ENCODE assay signal across 10 cellular contexts in the genomic region with DNA sequence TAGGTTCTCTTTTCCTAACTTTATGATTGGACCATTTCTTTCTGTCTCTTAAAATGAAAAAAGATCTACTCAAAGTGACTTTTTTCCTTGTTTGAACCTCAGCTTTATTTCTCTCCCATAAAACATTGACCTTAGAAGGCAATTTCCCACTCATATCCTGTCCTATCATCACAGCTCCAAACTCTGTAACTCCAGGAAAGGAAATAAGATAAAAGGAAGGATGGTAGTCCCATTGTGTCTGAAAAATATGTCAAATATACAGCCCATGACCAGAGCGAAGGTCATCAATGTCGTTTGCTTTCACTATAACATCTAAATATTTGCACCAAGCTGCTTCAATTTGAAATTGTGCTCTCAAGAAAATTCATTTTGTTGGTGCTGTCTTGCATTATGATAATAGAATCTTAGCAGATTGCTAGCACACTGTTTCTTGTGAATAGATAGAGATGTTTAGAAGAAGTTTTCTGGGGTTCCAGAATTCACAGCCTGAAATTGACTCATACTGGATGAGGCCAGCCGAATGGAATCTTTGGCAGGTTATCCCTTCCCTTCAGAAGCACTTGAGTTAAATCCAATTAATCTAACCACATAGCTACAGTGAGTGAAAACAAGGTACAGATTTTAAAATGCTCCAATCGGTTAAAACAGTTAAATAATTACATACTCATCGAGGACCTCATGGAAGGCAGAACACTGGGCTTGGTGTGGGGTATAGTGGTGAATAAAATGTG.
DNase-seq lines count a peak whose midpoint lies in the region; ATAC-seq and TF ChIP-seq lines count a peak whose summit lies in the region.
"Had no signal": no experiment of that assay in that cellular context is flagged by ENCODE, and none has a peak within 500 bp of the region (broad histone marks: within the 10 kb centered on the region; RNA-seq: fewer than 3 reads in every experiment).

No MANE protein-coding gene starts in this region.

- H3K23ac ChIP-seq in mesendoderm (ENCODE audit: low read length), result no peak overlapping the region

- no peak overlapping the region for H4K8ac ChIP-seq in mesendoderm (ENCODE audit: low read depth, low read length)

- H3K4me2 ChIP-seq in mesendoderm (ENCODE audit: low read length), result no peak overlapping the region

- no peaks in the 10 kb centered on the region for H3K79me2 ChIP-seq in mesendoderm (ENCODE audit: control insufficient read depth, insufficient read depth, low read length)

- intact Hi-C loops in vagina (cut with DNase I), result loop anchor here (10.0 kb wide), 1 partner anchor 96 kb away; a partner anchor contains a TSS

- H3K27ac Mint-ChIP-seq in endothelial cell (ENCODE audit: unreplicated experiment), result peak overlapping the region; percentile 95
- H3K27ac Mint-ChIP-seq in activated CD8-positive, alpha-beta memory T cell treated with anti-CD3 and anti-CD28 coated beads, Interleukin-2, amount 10 ng/mL, durations not matched to agents 7 days and 5 days, result no peak overlapping the region

- no peaks in the 10 kb centered on the region for H3K9me3 Mint-ChIP-seq in endothelial cell (ENCODE audit: unreplicated experiment)
- H3K9me3 Mint-ChIP-seq in activated CD8-positive, alpha-beta memory T cell treated with anti-CD3 and anti-CD28 coated beads, Interleukin-2, amount 10 ng/mL, durations not matched to agents 7 days and 5 days (ENCODE audit: low read depth), result no peaks in the 10 kb centered on the region
- H3K9me3 Mint-ChIP-seq: nephron progenitor cell had no signal

- no peak overlapping the region for H2BK15ac ChIP-seq in mesendoderm (replicated peaks; ENCODE audit: low read depth)

- H3K36me3 ChIP-seq in mesendoderm (ENCODE audit: control insufficient read depth, insufficient read depth, low read length) (peaks cover 1% of the 10 kb centered on the region), vagina (peaks cover 0 to 5% of the 10 kb centered on the region in 2 donors)

- peaks cover 4% of the 10 kb centered on the region for H3K79me1 ChIP-seq in mesendoderm (ENCODE audit: low read length)

- no peak overlapping the region for H4K5ac ChIP-seq in mesendoderm (ENCODE audit: low read length)

- H3K27ac ChIP-seq in mesendoderm (ENCODE audit: low read depth, low read length) (no peak overlapping the region), vagina (peak overlapping the region; percentile 36)

- H3K4me3 Mint-ChIP-seq in endothelial cell (ENCODE audit: unreplicated experiment), result peak overlapping the region; percentile 42
- H3K4me3 Mint-ChIP-seq in activated CD8-positive, alpha-beta memory T cell treated with anti-CD3 and anti-CD28 coated beads, Interleukin-2, amount 10 ng/mL, durations not matched to agents 7 days and 5 days, result no peak overlapping the region
- H3K4me3 Mint-ChIP-seq: nephron progenitor cell had no signal

- H3K27me3 Mint-ChIP-seq in endothelial cell (ENCODE audit: unreplicated experiment), result peaks cover 3% of the 10 kb centered on the region
- no peaks in the 10 kb centered on the region for H3K27me3 Mint-ChIP-seq in activated CD8-positive, alpha-beta memory T cell treated with anti-CD3 and anti-CD28 coated beads, Interleukin-2, amount 10 ng/mL, durations not matched to agents 7 days and 5 days

- H3K4me1 ChIP-seq in mesendoderm (ENCODE audit: control insufficient read depth, low read depth, low read length), result no peaks in the 10 kb centered on the region
- peaks cover 31% of the 10 kb centered on the region for H3K4me1 ChIP-seq in vagina

- H2BK120ac ChIP-seq in mesendoderm (ENCODE audit: low read depth, low read length), result no peak overlapping the region

- peak; percentile 37 for DNase-seq in OCI-M1 (lab: John Stamatoyannopoulos, UW)
- DNase-seq in endothelial cell (ENCODE audit: low spot score), result no peak
- DNase-seq in mesendoderm, result peak; percentile 47
- no peak for DNase-seq in vagina (ENCODE audit: extremely low spot score in 2 of 2)
- DNase-seq in activated CD8-positive, alpha-beta memory T cell treated with anti-CD3 and anti-CD28 coated beads, Interleukin-2, amount 10 ng/mL, durations not matched to agents 7 days and 5 days, result no peak
- no peak for DNase-seq in OCI-M2 (lab: John Stamatoyannopoulos, UW; ENCODE audit: unreplicated experiment)
- DNase-seq: NCI-H1694 treated with DMSO at 0.1 percent for 48 hours, nephron progenitor cell had no signal

- WGBS in mesendoderm (ENCODE audit: extremely low coverage, insufficient coverage, low lambda C conversion rate), result no CpG with 5 or more reads among the region's 5 CpGs

- H3K18ac ChIP-seq in mesendoderm (ENCODE audit: low read length), result no peak overlapping the region

- H2AK5ac ChIP-seq in mesendoderm (ENCODE audit: low read length), result no peak overlapping the region

- H3K4ac ChIP-seq in mesendoderm (ENCODE audit: low read depth, low read length), result no peak overlapping the region

- TF ChIP-seq CTCF in endothelial cell (IDR thresholded peaks at IDR 0.05; ENCODE audit: unreplicated experiment) (no peak), vagina (IDR thresholded peaks at IDR 0.05) (no peak)

- TF ChIP-seq POLR2A in vagina (IDR thresholded peaks at IDR 0.05), result no peak

- peaks cover 59% of the 10 kb centered on the region for H3K36me3 Mint-ChIP-seq in endothelial cell (ENCODE audit: low read depth, unreplicated experiment)
- H3K36me3 Mint-ChIP-seq in activated CD8-positive, alpha-beta memory T cell treated with anti-CD3 and anti-CD28 coated beads, Interleukin-2, amount 10 ng/mL, durations not matched to agents 7 days and 5 days, result no peaks in the 10 kb centered on the region

- H3K9ac ChIP-seq in mesendoderm (ENCODE audit: low read length), result no peak overlapping the region

- H3K9me3 ChIP-seq in vagina, result no peaks in the 10 kb centered on the region

- H3K4me1 Mint-ChIP-seq in endothelial cell (ENCODE audit: unreplicated experiment), result peaks cover 48% of the 10 kb centered on the region
- H3K4me1 Mint-ChIP-seq in activated CD8-positive, alpha-beta memory T cell treated with anti-CD3 and anti-CD28 coated beads, Interleukin-2, amount 10 ng/mL, durations not matched to agents 7 days and 5 days, result no peaks in the 10 kb centered on the region
- H3K4me1 Mint-ChIP-seq: nephron progenitor cell had no signal

- H3K4me3 ChIP-seq in mesendoderm (ENCODE audit: low read length), result no peak overlapping the region
- no peak overlapping the region for H3K4me3 ChIP-seq in vagina

- no peak overlapping the region for H2BK5ac ChIP-seq in mesendoderm (ENCODE audit: low read length)

- no peak overlapping the region for H3K56ac ChIP-seq in mesendoderm (ENCODE audit: low read length)

- no peaks in the 10 kb centered on the region for H3K27me3 ChIP-seq in mesendoderm (ENCODE audit: insufficient read depth, low read length, poor library complexity)
- no peaks in the 10 kb centered on the region for H3K27me3 ChIP-seq in vagina

- CTCF ChIA-PET in activated CD8-positive, alpha-beta memory T cell treated with anti-CD3 and anti-CD28 coated beads, Interleukin-2, amount 10 ng/mL, durations not matched to agents 7 days and 5 days (lab: Charles Lee), result no interaction called here

- no peak for ATAC-seq in activated CD8-positive, alpha-beta memory T cell treated with anti-CD3 and anti-CD28 coated beads, Interleukin-2, amount 10 ng/mL, durations not matched to agents 7 days and 5 days
- no peak for ATAC-seq in GM18861 (IDR thresholded peaks at IDR 0.05; ENCODE audit: unreplicated experiment)
- ATAC-seq: esophagus mucosa had no signal

Comparison
In these comparisons a context has a peak if more than half of its experiments do, and no peak if none do; other contexts are left out.
1. DNase-seq: peak in OCI-M1 (single experiment) and mesendoderm (single experiment); none in endothelial cell (single experiment), vagina (0 of 2), activated CD8-positive, alpha-beta memory T cell treated with anti-CD3 and anti-CD28 coated beads, Interleukin-2, amount 10 ng/mL, durations not matched to agents 7 days and 5 days (single experiment) and OCI-M2 (single experiment).